Comparison of ENCODE assay signal across 9 cellular contexts in the genomic region with DNA sequence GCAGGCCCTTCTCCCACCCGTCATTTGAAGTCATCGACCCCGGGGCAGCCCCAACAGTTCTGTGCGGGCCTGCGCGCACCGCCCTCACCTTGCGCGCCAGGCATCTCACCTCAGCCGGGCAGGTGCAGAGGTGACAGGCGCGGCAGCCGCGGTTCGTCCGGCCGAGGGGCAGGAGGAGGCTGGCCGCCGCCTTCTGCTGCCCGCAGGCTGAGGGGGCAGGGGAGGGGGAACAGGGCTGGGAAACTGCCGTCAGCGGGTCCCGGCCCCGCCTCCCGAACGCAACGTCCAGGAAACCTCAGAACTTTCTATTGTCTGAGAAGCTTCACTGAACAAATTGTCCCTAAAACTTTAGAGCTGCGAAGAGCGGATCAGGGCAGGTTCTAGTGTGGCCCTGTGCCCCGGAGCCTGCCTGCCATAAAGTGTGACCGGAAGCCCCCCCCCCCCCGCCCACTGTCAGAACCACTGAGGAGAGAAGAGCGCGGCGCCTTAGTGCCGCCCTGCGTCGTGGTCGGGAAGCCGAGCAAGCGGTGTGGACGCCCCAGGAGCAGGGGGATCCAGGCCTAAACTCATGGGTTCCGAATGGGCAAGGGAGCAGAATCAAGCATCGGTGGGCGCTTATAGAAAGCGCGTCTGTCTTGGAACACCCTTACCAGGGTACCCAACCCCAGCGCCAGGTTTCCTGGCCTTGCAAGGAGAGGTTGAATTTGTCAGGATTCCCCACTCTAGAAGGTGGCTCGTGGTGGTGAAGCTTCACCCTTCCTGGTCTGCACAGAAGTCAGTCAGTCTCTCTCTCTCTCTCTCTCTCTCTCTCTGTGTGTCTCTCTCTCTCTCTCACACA. TPM values are rescaled to one million over a fixed set of nuclear protein-coding genes. Genes with fewer than 3 reads are reported as not detected.
A peak's percentile ranks its signal among the peaks of the same experiment; 100 is the strongest.
DNase-seq lines count a peak whose midpoint lies in the region; ATAC-seq and TF ChIP-seq lines count a peak whose summit lies in the region.
"Had no signal": no experiment of that assay in that cellular context is flagged by ENCODE, and none has a peak within 500 bp of the region (broad histone marks: within the 10 kb centered on the region; RNA-seq: fewer than 3 reads in every experiment).

No MANE protein-coding gene starts in this region.

- DNase-seq in activated CD4-positive, alpha-beta T cell treated with anti-CD3 and anti-CD28 coated beads for 36 hours: no peak
- no peak for DNase-seq in activated CD4-positive, alpha-beta T cell treated with anti-CD3 and anti-CD28 coated beads for 1 hour
- no peak for DNase-seq in body of pancreas
- peak in 2 of 3 donors; percentile 2 to 16 for DNase-seq in immature natural killer cell
- no peak for DNase-seq in thoracic aorta (ENCODE audit: low spot score)
- no peak for DNase-seq in G401 (ENCODE audit: low spot score)
- no peak for DNase-seq in iPS-NIHi7 (ENCODE audit: extremely low spot score)
- DNase-seq in NCI-H2029 treated with DMSO at 0.1 percent for 48 hours (lab: John Stamatoyannopoulos, UW): no peak

- ATAC-seq in activated CD4-positive, alpha-beta T cell treated with anti-CD3 and anti-CD28 coated beads for 36 hours: no peak
- ATAC-seq in body of pancreas (peak; percentile 27), thoracic aorta (ENCODE audit: insufficient number of reproducible peaks, low FRiP score, low read depth) (peak; percentile 25)

- WGBS in body of pancreas, 2 donors: 1 to 8% methylated on average over 17 to 49 of the region's 49 CpGs

- CTCF ChIA-PET in activated CD4-positive, alpha-beta T cell treated with anti-CD3 and anti-CD28 coated beads for 36 hours (lab: Charles Lee): interaction anchor here (0.5 kb wide), 1 partner anchor 50 kb away, joined by 4 read pairs; no protein-coding TSS in a partner anchor

- H3K9me3 Mint-ChIP-seq in activated CD4-positive, alpha-beta T cell treated with anti-CD3 and anti-CD28 coated beads for 36 hours (ENCODE audit: low read depth): peaks cover 4% of the 10 kb centered on the region
- H3K9me3 Mint-ChIP-seq in immature natural killer cell: peaks cover 12 to 56% (median 24%) of the 10 kb centered on the region in 6 donors

- peaks cover 0 to 45% of the 10 kb centered on the region in 2 donors for H3K27me3 ChIP-seq in body of pancreas
- peaks cover 8% of the 10 kb centered on the region for H3K27me3 ChIP-seq in thoracic aorta (replicated peaks; ENCODE audit: insufficient read depth)

- H3K9me3 ChIP-seq in body of pancreas: no peaks in the 10 kb centered on the region
- H3K9me3 ChIP-seq in thoracic aorta: no peaks in the 10 kb centered on the region

- H3K4me3 ChIP-seq in body of pancreas (no peak overlapping the region), thoracic aorta (peak overlapping the region; percentile 62)

- TF ChIP-seq POLR2A in body of pancreas (IDR thresholded peaks at IDR 0.05): no peak

- TF ChIP-seq CTCF in body of pancreas (IDR thresholded peaks at IDR 0.05): no peak
- TF ChIP-seq CTCF in thoracic aorta (IDR thresholded peaks at IDR 0.05): no peak

- H3K27ac Mint-ChIP-seq in activated CD4-positive, alpha-beta T cell treated with anti-CD3 and anti-CD28 coated beads for 36 hours: no peak overlapping the region
- H3K27ac Mint-ChIP-seq in immature natural killer cell: no peak overlapping the region

- intact Hi-C loops in activated CD4-positive, alpha-beta T cell treated with anti-CD3 and anti-CD28 coated beads for 36 hours (cut with DNase I, micrococcal nuclease): loop anchor here in 1 of 2 experiments (10.0 kb wide), 1 partner anchor 847 kb away; no protein-coding TSS in a partner anchor
- intact Hi-C loops in body of pancreas (cut with DNase I): loop anchor here (10.0 kb wide), 1 partner anchor 927 kb away; no protein-coding TSS in a partner anchor

- no peaks in the 10 kb centered on the region for H3K36me3 ChIP-seq in body of pancreas (replicated peaks in 1 of 2; ENCODE audit: insufficient read depth in 1 of 2, low read depth in 2 of 2)
- no peaks in the 10 kb centered on the region for H3K36me3 ChIP-seq in thoracic aorta

- POLR2A ChIA-PET in activated CD4-positive, alpha-beta T cell treated with anti-CD3 and anti-CD28 coated beads for 36 hours (lab: Charles Lee): no interaction called here

- in situ Hi-C loops in G401 (cut with HindIII; ENCODE audit: low sequenced_read_pairs): no loop called here

- peak overlapping the region; percentile 15 for H3K4me3 Mint-ChIP-seq in activated CD4-positive, alpha-beta T cell treated with anti-CD3 and anti-CD28 coated beads for 36 hours
- H3K4me3 Mint-ChIP-seq in immature natural killer cell: peak overlapping the region; percentile 2 to 58 (median 30)

- peaks cover 14% of the 10 kb centered on the region for H3K4me1 ChIP-seq in body of pancreas
- H3K4me1 ChIP-seq in thoracic aorta (ENCODE audit: control insufficient read depth in 1 of 2, low read depth in 2 of 2): peaks cover 7 to 14% of the 10 kb centered on the region in 2 donors

- H3K36me3 Mint-ChIP-seq in activated CD4-positive, alpha-beta T cell treated with anti-CD3 and anti-CD28 coated beads for 36 hours (ENCODE audit: low read depth): no peaks in the 10 kb centered on the region
- H3K36me3 Mint-ChIP-seq in immature natural killer cell: peaks cover 3 to 5% (median 4%) of the 10 kb centered on the region in 3 donors

- H3K27ac ChIP-seq in body of pancreas: no peak overlapping the region
- H3K27ac ChIP-seq in thoracic aorta: peak overlapping the region in 1 of 2 donors; percentile 32

- H3K4me1 Mint-ChIP-seq in activated CD4-positive, alpha-beta T cell treated with anti-CD3 and anti-CD28 coated beads for 36 hours: peaks cover 9% of the 10 kb centered on the region
- peaks cover 15 to 25% of the 10 kb centered on the region in 2 donors for H3K4me1 Mint-ChIP-seq in immature natural killer cell

- peaks cover 76% of the 10 kb centered on the region for H3K27me3 Mint-ChIP-seq in activated CD4-positive, alpha-beta T cell treated with anti-CD3 and anti-CD28 coated beads for 36 hours
- peaks cover 36 to 64% (median 54%) of the 10 kb centered on the region in 3 donors for H3K27me3 Mint-ChIP-seq in immature natural killer cell (ENCODE audit: low read depth in 3 of 3)

RNA-seq across cellular contexts. Expression of a gene that starts 13.3 kb away (rescaled TPM):
- not detected for total RNA-seq in activated CD4-positive, alpha-beta T cell treated with anti-CD3 and anti-CD28 coated beads for 36 hours
- not detected for total RNA-seq in body of pancreas
- not detected for polyA plus RNA-seq in immature natural killer cell
- 1 to 10 TPM; 1.5 to 6.8 TPM for total RNA-seq in thoracic aorta
- 7.0 and 8.1 TPM in 2 replicates for total RNA-seq in G401 (2014; rRNA removed; shearing (Covaris generic))
- total RNA-seq: glomerular endothelial cell had no signal

Comparison
In these comparisons a context has a peak if more than half of its experiments do, and no peak if none do; other contexts are left out.
1. DNase-seq: peak in immature natural killer cell (2 of 3); none in activated CD4-positive, alpha-beta T cell treated with anti-CD3 and anti-CD28 coated beads for 36 hours (single experiment), activated CD4-positive, alpha-beta T cell treated with anti-CD3 and anti-CD28 coated beads for 1 hour (single experiment), body of pancreas (0 of 4), thoracic aorta (single experiment), G401 (single experiment), iPS-NIHi7 (single experiment) and NCI-H2029 treated with DMSO at 0.1 percent for 48 hours (single experiment).